In genomic region chrX:153742796-153743607, GRCh38 we compare ENCODE assay signal across 1 cellular context.
A peak's percentile ranks its signal among the peaks of the same experiment; 100 is the strongest.
TF ChIP-seq lines count a peak whose summit lies in the region.
"Not testable (repeated sequence)": the region's sequence is repeated elsewhere in the genome, so short reads cannot be mapped to it uniquely, and the experiment has no call there.

No MANE protein-coding gene starts in this region.

TF ChIP-seq in K562, 482 proteins besides CTCF, POLR2A, EP300 and RAD21:
- TF ChIP-seq CXXC5 (CRISPR knock-in tag; IDR thresholded peaks at IDR 0.05), result 0 out of 2 replicates have a peak, but pooled peaks have one; percentile 37
- TF ChIP-seq MEIS2 (IDR thresholded peaks at IDR 0.05; ENCODE audit: partially characterized antibody), result peak; percentile 87
- not testable (repeated sequence) for TF ChIP-seq PBX2 (CRISPR knock-in tag; IDR thresholded peaks at IDR 0.05; ENCODE audit: low read depth)
- TF ChIP-seq PBX2 (tag; conservative IDR thresholded peaks at IDR 0.05; ENCODE audit: low read depth), result peak; percentile 81
- peak; percentile 41; the same call in 1 of the 2 replicates for TF ChIP-seq PHF8 (IDR thresholded peaks at IDR 0.05; ENCODE audit: borderline replicate concordance, low read length)
- peak; percentile 76 for TF ChIP-seq PKNOX1 (IDR thresholded peaks at IDR 0.05)
- peak; percentile 57; the same call in 1 of the 2 replicates for TF ChIP-seq NFIC (IDR thresholded peaks at IDR 0.05)
- TF ChIP-seq, protein P1, sequence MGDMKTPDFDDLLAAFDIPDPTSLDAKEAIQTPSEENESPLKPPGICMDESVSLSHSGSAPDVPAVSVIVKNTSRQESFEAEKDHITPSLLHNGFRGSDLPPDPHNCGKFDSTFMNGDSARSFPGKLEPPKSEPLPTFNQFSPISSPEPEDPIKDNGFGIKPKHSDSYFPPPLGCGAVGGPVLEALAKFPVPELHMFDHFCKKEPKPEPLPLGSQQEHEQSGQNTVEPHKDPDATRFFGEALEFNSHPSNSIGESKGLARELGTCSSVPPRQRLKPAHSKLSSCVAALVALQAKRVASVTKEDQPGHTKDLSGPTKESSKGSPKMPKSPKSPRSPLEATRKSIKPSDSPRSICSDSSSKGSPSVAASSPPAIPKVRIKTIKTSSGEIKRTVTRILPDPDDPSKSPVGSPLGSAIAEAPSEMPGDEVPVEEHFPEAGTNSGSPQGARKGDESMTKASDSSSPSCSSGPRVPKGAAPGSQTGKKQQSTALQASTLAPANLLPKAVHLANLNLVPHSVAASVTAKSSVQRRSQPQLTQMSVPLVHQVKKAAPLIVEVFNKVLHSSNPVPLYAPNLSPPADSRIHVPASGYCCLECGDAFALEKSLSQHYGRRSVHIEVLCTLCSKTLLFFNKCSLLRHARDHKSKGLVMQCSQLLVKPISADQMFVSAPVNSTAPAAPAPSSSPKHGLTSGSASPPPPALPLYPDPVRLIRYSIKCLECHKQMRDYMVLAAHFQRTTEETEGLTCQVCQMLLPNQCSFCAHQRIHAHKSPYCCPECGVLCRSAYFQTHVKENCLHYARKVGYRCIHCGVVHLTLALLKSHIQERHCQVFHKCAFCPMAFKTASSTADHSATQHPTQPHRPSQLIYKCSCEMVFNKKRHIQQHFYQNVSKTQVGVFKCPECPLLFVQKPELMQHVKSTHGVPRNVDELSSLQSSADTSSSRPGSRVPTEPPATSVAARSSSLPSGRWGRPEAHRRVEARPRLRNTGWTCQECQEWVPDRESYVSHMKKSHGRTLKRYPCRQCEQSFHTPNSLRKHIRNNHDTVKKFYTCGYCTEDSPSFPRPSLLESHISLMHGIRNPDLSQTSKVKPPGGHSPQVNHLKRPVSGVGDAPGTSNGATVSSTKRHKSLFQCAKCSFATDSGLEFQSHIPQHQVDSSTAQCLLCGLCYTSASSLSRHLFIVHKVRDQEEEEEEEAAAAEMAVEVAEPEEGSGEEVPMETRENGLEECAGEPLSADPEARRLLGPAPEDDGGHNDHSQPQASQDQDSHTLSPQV (IDR thresholded peaks at IDR 0.05), result 0 out of 2 replicates have a peak, but pooled peaks have one; percentile 10
- 0 out of 2 replicates have a peak, but pooled peaks have one; percentile 1 for TF ChIP-seq CUX1 (CRISPR knock-in tag; IDR thresholded peaks at IDR 0.05)
